In genomic region chr6:108587258-108588059, GRCh38 we compare ENCODE assay signal across 10 cellular contexts. TPM values are rescaled to one million over a fixed set of nuclear protein-coding genes. Genes with fewer than 3 reads are reported as not detected.
DNase-seq lines count a peak whose midpoint lies in the region; ATAC-seq, FAIRE-seq and TF ChIP-seq lines count a peak whose summit lies in the region.
"Had no signal": no experiment of that assay in that cellular context is flagged by ENCODE, and none has a peak within 500 bp of the region (broad histone marks: within the 10 kb centered on the region; RNA-seq: fewer than 3 reads in every experiment).

No MANE protein-coding gene starts in this region.

- ATAC-seq in right lobe of liver, result peak; percentile 15 to 36 (median 21)
- ATAC-seq in activated T-cell treated with anti-CD3 and anti-CD28 coated beads, Interleukin-2, amount 50 U/mL, for 4 hours, result no peak
- no peak for ATAC-seq in natural killer cell treated with Interleukin-12 subunit alpha and Interleukin-12 subunit beta and Interleukin-15 and Interleukin-18, amount 100 ng/mL, for 72 hours

- H3K9me3 ChIP-seq in right lobe of liver (no peaks in the 10 kb centered on the region), suprapubic skin (no peaks in the 10 kb centered on the region)

- H3K27me3 ChIP-seq in bronchial epithelial cell (ENCODE audit: control insufficient read depth, insufficient read depth, low read length) (no peaks in the 10 kb centered on the region), right lobe of liver (no peaks in the 10 kb centered on the region), suprapubic skin (no peaks in the 10 kb centered on the region)

- peaks cover 57% of the 10 kb centered on the region for H3K4me1 Mint-ChIP-seq in activated T-cell treated with anti-CD3 and anti-CD28 coated beads, Interleukin-2, amount 50 U/mL, for 4 hours (ENCODE audit: low read depth)
- peaks cover 55 to 62% of the 10 kb centered on the region in 2 donors for H3K4me1 Mint-ChIP-seq in natural killer cell treated with Interleukin-12 subunit alpha and Interleukin-12 subunit beta and Interleukin-15 and Interleukin-18, amount 100 ng/mL, for 72 hours (ENCODE audit: low read depth in 2 of 2)

- no peak overlapping the region for H3K4me3 Mint-ChIP-seq in activated T-cell treated with anti-CD3 and anti-CD28 coated beads, Interleukin-2, amount 50 U/mL, for 4 hours
- no peak overlapping the region for H3K4me3 Mint-ChIP-seq in natural killer cell treated with Interleukin-12 subunit alpha and Interleukin-12 subunit beta and Interleukin-15 and Interleukin-18, amount 100 ng/mL, for 72 hours

- DNase-seq in M059J (ENCODE audit: low read depth) (peak; percentile 87), bronchial epithelial cell (ENCODE audit: low read depth) (peak; percentile 65), right lobe of liver (no peak), suprapubic skin (ENCODE audit: low spot score in 2 of 2) (no peak), GDM1 (lab: John Stamatoyannopoulos, UW) (no peak), HT-29 (ENCODE audit: low spot score) (no peak)
- no peak for DNase-seq in activated T-cell treated with anti-CD3 and anti-CD28 coated beads, Interleukin-2, amount 50 U/mL, for 4 hours
- DNase-seq in natural killer cell treated with Interleukin-12 subunit alpha and Interleukin-12 subunit beta and Interleukin-15 and Interleukin-18, amount 100 ng/mL, for 72 hours (ENCODE audit: low spot score), result no peak
- DNase-seq: T-helper 2 cell had no signal

- intact Hi-C loops in right lobe of liver (cut with DNase I), result no loop called here

- peaks cover 3% of the 10 kb centered on the region for H3K36me3 Mint-ChIP-seq in activated T-cell treated with anti-CD3 and anti-CD28 coated beads, Interleukin-2, amount 50 U/mL, for 4 hours (ENCODE audit: insufficient read depth)
- no peaks in the 10 kb centered on the region for H3K36me3 Mint-ChIP-seq in natural killer cell treated with Interleukin-12 subunit alpha and Interleukin-12 subunit beta and Interleukin-15 and Interleukin-18, amount 100 ng/mL, for 72 hours

- no peak for TF ChIP-seq CTCF in bronchial epithelial cell (IDR thresholded peaks at IDR 0.05; ENCODE audit: insufficient read depth, low read length, severe bottlenecking)
- TF ChIP-seq CTCF in right lobe of liver (IDR thresholded peaks at IDR 0.05), result no peak
- TF ChIP-seq CTCF in suprapubic skin (IDR thresholded peaks at IDR 0.05), result no peak

- no peak for TF ChIP-seq POLR2A in right lobe of liver (IDR thresholded peaks at IDR 0.05)
- TF ChIP-seq POLR2A in suprapubic skin (IDR thresholded peaks at IDR 0.05), result no peak

- H3K36me3 ChIP-seq in bronchial epithelial cell (ENCODE audit: control insufficient read depth, insufficient read depth, low read length) (no peaks in the 10 kb centered on the region), right lobe of liver (no peaks in the 10 kb centered on the region), suprapubic skin (no peaks in the 10 kb centered on the region)

- no peak for FAIRE-seq in bronchial epithelial cell (lab: Jason Lieb, UNC)
- FAIRE-seq: colon had no signal

- no peaks in the 10 kb centered on the region for H3K9me3 Mint-ChIP-seq in activated T-cell treated with anti-CD3 and anti-CD28 coated beads, Interleukin-2, amount 50 U/mL, for 4 hours
- no peaks in the 10 kb centered on the region for H3K9me3 Mint-ChIP-seq in natural killer cell treated with Interleukin-12 subunit alpha and Interleukin-12 subunit beta and Interleukin-15 and Interleukin-18, amount 100 ng/mL, for 72 hours

- TF ChIP-seq EP300 in suprapubic skin (IDR thresholded peaks at IDR 0.05), result no peak

- peaks cover 0 to 85% (median 40%) of the 10 kb centered on the region in 4 donors for H3K4me1 ChIP-seq in right lobe of liver
- peaks cover 97% of the 10 kb centered on the region for H3K4me1 ChIP-seq in suprapubic skin

- WGBS in right lobe of liver (ENCODE audit: insufficient coverage, low coverage, low lambda C conversion rate, missing lambda C conversion rate), result 46% methylated on average over 9 of the region's 9 CpGs
- WGBS in suprapubic skin, result 74% methylated on average over 9 of the region's 9 CpGs

- H3K4me3 ChIP-seq in bronchial epithelial cell (ENCODE audit: low read depth, low read length) (no peak overlapping the region), right lobe of liver (no peak overlapping the region), suprapubic skin (no peak overlapping the region)

- H3K27ac Mint-ChIP-seq in natural killer cell treated with Interleukin-12 subunit alpha and Interleukin-12 subunit beta and Interleukin-15 and Interleukin-18, amount 100 ng/mL, for 72 hours, result no peak overlapping the region

- H3K27ac ChIP-seq in right lobe of liver (peak overlapping the region in 2 of 3 donors; percentile 30 to 33), suprapubic skin (peak overlapping the region; percentile 96)

- H3K27me3 Mint-ChIP-seq in activated T-cell treated with anti-CD3 and anti-CD28 coated beads, Interleukin-2, amount 50 U/mL, for 4 hours (ENCODE audit: low read depth), result no peaks in the 10 kb centered on the region
- H3K27me3 Mint-ChIP-seq in natural killer cell treated with Interleukin-12 subunit alpha and Interleukin-12 subunit beta and Interleukin-15 and Interleukin-18, amount 100 ng/mL, for 72 hours, result no peaks in the 10 kb centered on the region

RNA-seq across cellular contexts. Expression of gene FOXO3, which starts 26.7 kb away (rescaled TPM):
- total RNA-seq in M059J (2014; rRNA removed; shearing (Covaris generic)), result 22.9 and 34.1 TPM in 2 replicates
- total RNA-seq in bronchial epithelial cell, result 28.7 and 29.3 TPM in 2 replicates
- 10 to 100 TPM; 18.1 to 45.2 (median 23.8) TPM for total RNA-seq in right lobe of liver
- total RNA-seq in suprapubic skin, result 100 to 1,000 TPM; 103 to 141 (median 121) TPM
- total RNA-seq in activated T-cell treated with anti-CD3 and anti-CD28 coated beads, Interleukin-2, amount 50 U/mL, for 4 hours, result 10 to 100 TPM in 2 of 3 donors, 1 to 10 TPM in 1; 8.5 to 13.0 (median 10.8) TPM
- 10 to 100 TPM; 17.8 to 20.6 TPM for total RNA-seq in natural killer cell treated with Interleukin-12 subunit alpha and Interleukin-12 subunit beta and Interleukin-15 and Interleukin-18, amount 100 ng/mL, for 72 hours
- total RNA-seq in HT-29 (2014; rRNA removed; shearing (Covaris generic)), result 22.1 and 22.3 TPM in 2 replicates

Comparison
In these comparisons a context has a peak if more than half of its experiments do, and no peak if none do; other contexts are left out.
1. DNase-seq: peak in M059J (single experiment) and bronchial epithelial cell (single experiment); none in right lobe of liver (0 of 3), suprapubic skin (0 of 2), activated T-cell treated with anti-CD3 and anti-CD28 coated beads, Interleukin-2, amount 50 U/mL, for 4 hours (single experiment), natural killer cell treated with Interleukin-12 subunit alpha and Interleukin-12 subunit beta and Interleukin-15 and Interleukin-18, amount 100 ng/mL, for 72 hours (single experiment), GDM1 (single experiment) and HT-29 (single experiment).
2. ATAC-seq: peak in right lobe of liver (4 of 4); none in activated T-cell treated with anti-CD3 and anti-CD28 coated beads, Interleukin-2, amount 50 U/mL, for 4 hours (0 of 2) and natural killer cell treated with Interleukin-12 subunit alpha and Interleukin-12 subunit beta and Interleukin-15 and Interleukin-18, amount 100 ng/mL, for 72 hours (0 of 2).